1 cellular context compared by ENCODE assay signal in the genomic region with DNA sequence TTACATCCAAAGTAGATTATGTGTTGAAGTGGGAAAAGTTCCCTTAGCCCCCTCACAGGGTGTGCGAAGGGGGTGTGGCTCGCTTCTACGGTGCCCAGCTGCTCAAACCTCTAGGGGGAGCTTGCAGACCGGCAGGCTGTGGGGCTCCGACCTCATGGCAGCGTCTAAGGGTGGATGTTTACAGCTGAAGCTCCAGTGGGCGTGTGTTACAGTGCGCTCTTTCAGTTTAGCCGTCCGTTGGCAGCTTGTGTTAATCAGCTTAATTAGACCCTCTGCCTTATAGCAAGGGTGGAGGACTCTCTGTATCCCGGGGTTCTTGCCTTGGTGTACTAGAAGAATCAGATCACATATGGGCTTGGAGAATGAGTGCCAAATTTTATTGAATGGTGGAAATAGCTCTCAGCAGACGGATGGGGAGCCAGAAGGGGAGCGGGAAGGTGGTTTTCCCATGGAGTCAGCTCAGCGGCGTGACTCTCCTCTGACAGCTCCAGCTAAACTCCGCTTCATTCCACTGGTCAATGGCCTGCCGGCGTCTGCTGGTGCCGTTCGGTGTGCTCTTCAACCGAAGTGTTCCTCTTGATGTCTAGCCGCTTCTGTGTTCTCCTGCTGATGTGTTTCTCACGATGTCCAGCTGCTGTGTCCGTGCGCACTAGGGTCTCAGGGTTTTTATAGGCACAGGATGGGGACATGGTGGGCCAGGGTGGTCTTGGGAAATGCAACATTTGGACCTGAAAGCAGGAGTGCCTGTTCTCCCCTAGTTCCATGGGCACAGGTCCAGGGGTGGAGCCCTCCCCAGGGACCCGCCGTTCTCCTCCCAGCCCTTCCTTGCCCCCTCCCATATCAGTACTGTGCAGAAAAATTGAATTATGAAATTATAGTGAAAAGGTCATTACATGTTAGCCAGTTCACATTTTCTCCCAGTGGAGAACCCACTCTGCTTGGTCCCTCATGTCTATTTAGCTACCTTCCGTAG.
TF ChIP-seq lines count a peak whose summit lies in the region.

No MANE protein-coding gene starts in this region.

TF ChIP-seq in H1, 55 proteins besides CTCF, POLR2A, EP300 and RAD21:
- TF ChIP-seq, protein P1, sequence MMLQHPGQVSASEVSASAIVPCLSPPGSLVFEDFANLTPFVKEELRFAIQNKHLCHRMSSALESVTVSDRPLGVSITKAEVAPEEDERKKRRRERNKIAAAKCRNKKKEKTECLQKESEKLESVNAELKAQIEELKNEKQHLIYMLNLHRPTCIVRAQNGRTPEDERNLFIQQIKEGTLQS (IDR thresholded peaks at IDR 0.05; ENCODE audit: insufficient read depth, low read depth, low read length) = no peak
- TF ChIP-seq ASH2L (IDR thresholded peaks at IDR 0.05; ENCODE audit: low read length) (peak; percentile 34), SIX5 (IDR thresholded peaks at IDR 0.05; ENCODE audit: low read depth, low read length) (no peak), TCF12 (IDR thresholded peaks at IDR 0.05; ENCODE audit: low read depth, low read length) (no peak), YY1 (IDR thresholded peaks at IDR 0.05; ENCODE audit: low read depth, low read length) (no peak), HDAC2 (IDR thresholded peaks at IDR 0.05; ENCODE audit: borderline replicate concordance in 1 of 2, low read depth in 2 of 2, low read length in 2 of 2) (0 out of 4 replicates have a peak, but pooled peaks of 1 of the 2 experiments have one; percentile 18), TAF7 (optimal IDR thresholded peaks at IDR 0.05; ENCODE audit: borderline replicate concordance, low read depth, low read length) (no peak), PHF8 (conservative IDR thresholded peaks at IDR 0.05; ENCODE audit: low read depth, low read length) (no peak), ZNF274 (IDR thresholded peaks at IDR 0.05; ENCODE audit: borderline replicate concordance, extremely low read depth, low read length) (no peak), SP4 (IDR thresholded peaks at IDR 0.05; ENCODE audit: low read length) (no peak), TEAD4 (IDR thresholded peaks at IDR 0.05; ENCODE audit: low read depth, low read length) (no peak), SIN3A (conservative IDR thresholded peaks at IDR 0.05 in 1 of 2, IDR thresholded peaks at IDR 0.05 in 1 of 2; ENCODE audit: low read depth in 1 of 2, low read length in 2 of 2) (peak in 1 of 2 experiments; percentile 56; a peak in 1 of 4 replicates), TBP (IDR thresholded peaks at IDR 0.05; ENCODE audit: low read depth, low read length) (no peak), SIRT6 (IDR thresholded peaks at IDR 0.05; ENCODE audit: low read length) (no peak), CTBP2 (IDR thresholded peaks at IDR 0.05; ENCODE audit: borderline replicate concordance, insufficient read depth, insufficient read length, low read length) (no peak), SUZ12 (IDR thresholded peaks at IDR 0.05; ENCODE audit: low read length) (no peak), CHD2 (IDR thresholded peaks at IDR 0.05; ENCODE audit: low read length) (no peak), RXRA (IDR thresholded peaks at IDR 0.05; ENCODE audit: insufficient read depth, low read depth, low read length) (no peak), CBX8 (IDR thresholded peaks at IDR 0.05; ENCODE audit: borderline replicate concordance, low read depth, low read length) (no peak), GTF2F1 (IDR thresholded peaks at IDR 0.05; ENCODE audit: borderline replicate concordance, low read depth, low read length) (no peak), HDAC6 (IDR thresholded peaks at IDR 0.05; ENCODE audit: low read depth, low read length) (no peak), EZH2 (IDR thresholded peaks at IDR 0.05; ENCODE audit: low read depth, low read length, severe bottlenecking) (no peak), SRF (IDR thresholded peaks at IDR 0.05; ENCODE audit: low read depth, low read length) (no peak), GABPA (IDR thresholded peaks at IDR 0.05; ENCODE audit: borderline replicate concordance, insufficient read depth, low read length) (no peak), RNF2 (IDR thresholded peaks at IDR 0.05; ENCODE audit: borderline replicate concordance, low read depth, low read length, missing control alignments, poor library complexity, severe bottlenecking) (no peak), RBBP5 (IDR thresholded peaks at IDR 0.05; ENCODE audit: borderline replicate concordance, low read depth, low read length) (no peak), BRCA1 (IDR thresholded peaks at IDR 0.05; ENCODE audit: low read depth, low read length) (no peak), CHD1 (IDR thresholded peaks at IDR 0.05; ENCODE audit: low read depth, low read length) (no peak), SP2 (IDR thresholded peaks at IDR 0.05; ENCODE audit: low read length) (no peak), KDM1A (IDR thresholded peaks at IDR 0.05; ENCODE audit: borderline replicate concordance, low read length) (no peak)
- TF ChIP-seq, protein P2, sequence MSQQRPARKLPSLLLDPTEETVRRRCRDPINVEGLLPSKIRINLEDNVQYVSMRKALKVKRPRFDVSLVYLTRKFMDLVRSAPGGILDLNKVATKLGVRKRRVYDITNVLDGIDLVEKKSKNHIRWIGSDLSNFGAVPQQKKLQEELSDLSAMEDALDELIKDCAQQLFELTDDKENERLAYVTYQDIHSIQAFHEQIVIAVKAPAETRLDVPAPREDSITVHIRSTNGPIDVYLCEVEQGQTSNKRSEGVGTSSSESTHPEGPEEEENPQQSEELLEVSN (IDR thresholded peaks at IDR 0.05) = peak; percentile 54; the same call in 1 of the 2 replicates
- TF ChIP-seq, protein P3, sequence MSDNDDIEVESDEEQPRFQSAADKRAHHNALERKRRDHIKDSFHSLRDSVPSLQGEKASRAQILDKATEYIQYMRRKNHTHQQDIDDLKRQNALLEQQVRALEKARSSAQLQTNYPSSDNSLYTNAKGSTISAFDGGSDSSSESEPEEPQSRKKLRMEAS (IDR thresholded peaks at IDR 0.05) = peak; percentile 92
- TF ChIP-seq, protein P4, sequence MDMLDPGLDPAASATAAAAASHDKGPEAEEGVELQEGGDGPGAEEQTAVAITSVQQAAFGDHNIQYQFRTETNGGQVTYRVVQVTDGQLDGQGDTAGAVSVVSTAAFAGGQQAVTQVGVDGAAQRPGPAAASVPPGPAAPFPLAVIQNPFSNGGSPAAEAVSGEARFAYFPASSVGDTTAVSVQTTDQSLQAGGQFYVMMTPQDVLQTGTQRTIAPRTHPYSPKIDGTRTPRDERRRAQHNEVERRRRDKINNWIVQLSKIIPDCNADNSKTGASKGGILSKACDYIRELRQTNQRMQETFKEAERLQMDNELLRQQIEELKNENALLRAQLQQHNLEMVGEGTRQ (IDR thresholded peaks at IDR 0.05; ENCODE audit: low read length) = no peak
